13 cellular contexts compared by ENCODE assay signal in genomic region chr13:72842991-72843390, GRCh38.
A peak's percentile ranks its signal among the peaks of the same experiment; 100 is the strongest.
DNase-seq lines count a peak whose midpoint lies in the region; TF ChIP-seq lines count a peak whose summit lies in the region.
"Had no signal": no experiment of that assay in that cellular context is flagged by ENCODE, and none has a peak within 500 bp of the region (broad histone marks: within the 10 kb centered on the region; RNA-seq: fewer than 3 reads in every experiment).

No MANE protein-coding gene starts in this region.

- CTCF ChIA-PET in HEK293T (lab: Yijun Ruan, JAX): no interaction called here

- H3K27me3 Mint-ChIP-seq in T-helper 2 cell treated with Interferon-gamma antibody and Interleukin-4, amounts not matched to agents 5 μg/mL and 100 μg/mL, for 36 hours (ENCODE audit: low read depth): no peaks in the 10 kb centered on the region
- H3K27me3 Mint-ChIP-seq: B cell; CD4-positive, alpha-beta T cell had no signal

- H3K27ac Mint-ChIP-seq in T-helper 2 cell treated with Interferon-gamma antibody and Interleukin-4, amounts not matched to agents 5 μg/mL and 100 μg/mL, for 36 hours: peak overlapping the region; percentile 28
- H3K27ac Mint-ChIP-seq: B cell; CD4-positive, alpha-beta T cell; CD8-positive, alpha-beta T cell had no signal

- H3K9me3 Mint-ChIP-seq in T-helper 2 cell treated with Interferon-gamma antibody and Interleukin-4, amounts not matched to agents 5 μg/mL and 100 μg/mL, for 36 hours: no peaks in the 10 kb centered on the region
- H3K9me3 Mint-ChIP-seq: CD4-positive, alpha-beta T cell; CD8-positive, alpha-beta T cell had no signal

- POLR2A ChIA-PET in HEK293T (lab: Yijun Ruan, JAX): no interaction called here

- H3K36me3 Mint-ChIP-seq in T-helper 2 cell treated with Interferon-gamma antibody and Interleukin-4, amounts not matched to agents 5 μg/mL and 100 μg/mL, for 36 hours (ENCODE audit: low read depth): peaks cover 27% of the 10 kb centered on the region

- no peak overlapping the region for H3K4me3 Mint-ChIP-seq in T-helper 2 cell treated with Interferon-gamma antibody and Interleukin-4, amounts not matched to agents 5 μg/mL and 100 μg/mL, for 36 hours
- H3K4me3 Mint-ChIP-seq: B cell; CD4-positive, alpha-beta T cell; CD8-positive, alpha-beta T cell had no signal

- H3K4me1 Mint-ChIP-seq in T-helper 2 cell treated with Interferon-gamma antibody and Interleukin-4, amounts not matched to agents 5 μg/mL and 100 μg/mL, for 36 hours (ENCODE audit: low read depth): peaks cover 2% of the 10 kb centered on the region
- H3K4me1 Mint-ChIP-seq: B cell had no signal

- no peak for DNase-seq in T-helper 2 cell treated with Interferon-gamma antibody and Interleukin-4, amounts not matched to agents 5 μg/mL and 100 μg/mL, for 36 hours (ENCODE audit: low spot score)
- DNase-seq in T-helper 2 cell: no peak
- no peak for DNase-seq in HEK293T (ENCODE audit: extremely low spot score)
- DNase-seq in putamen (ENCODE audit: low spot score): peak; percentile 68
- no peak for DNase-seq in islet precursor cell
- DNase-seq: AML-193; Caco-2; Calu3; CD4-positive, alpha-beta T cell; CD8-positive, alpha-beta T cell; DMS79 treated with DMSO at 0.1 percent for 48 hours; GF-D8 had no signal

TF ChIP-seq in HEK293T, 16 proteins besides CTCF, POLR2A, EP300 and RAD21:
- TF ChIP-seq PKNOX1 (IDR thresholded peaks at IDR 0.05) (peak; percentile 18; the same call in 1 of the 2 replicates), HDGF (IDR thresholded peaks at IDR 0.05; ENCODE audit: borderline replicate concordance) (no peak), ZNF384 (IDR thresholded peaks at IDR 0.05) (no peak), LEF1 (IDR thresholded peaks at IDR 0.05; ENCODE audit: borderline replicate concordance) (no peak), NFRKB (IDR thresholded peaks at IDR 0.05) (no peak), ARNT (IDR thresholded peaks at IDR 0.05) (no peak)
